8 cellular contexts compared by ENCODE assay signal in genomic region chr7:55254596-55255500, GRCh38.
DNase-seq lines count a peak whose midpoint lies in the region; ATAC-seq, FAIRE-seq and TF ChIP-seq lines count a peak whose summit lies in the region.

No MANE protein-coding gene starts in this region.

- ATAC-seq in GM21528 (IDR thresholded peaks at IDR 0.05; ENCODE audit: low FRiP score, unreplicated experiment): peak; percentile 90
- peak; percentile 86 for ATAC-seq in RWPE2 (ENCODE audit: low read depth)

- peak; percentile 70 for TF ChIP-seq CTCF in RWPE2 (IDR thresholded peaks at IDR 0.05; ENCODE audit: poor library complexity, severe bottlenecking)

- peak overlapping the region; percentile 97 for H2AFZ ChIP-seq in neuron (ENCODE audit: low read depth, low read length)

- H3K27me3 ChIP-seq in RWPE2 (ENCODE audit: insufficient read depth, poor library complexity, severe bottlenecking) (no peaks in the 10 kb centered on the region), neuron (ENCODE audit: insufficient read depth, low read length) (peaks cover 3% of the 10 kb centered on the region)

- H3K36me3 ChIP-seq in RWPE2 (ENCODE audit: low read depth): no peaks in the 10 kb centered on the region
- no peaks in the 10 kb centered on the region for H3K36me3 ChIP-seq in neuron (ENCODE audit: insufficient read depth, low read length)

- DNase-seq in DMS114 treated with DMSO at 0.1 percent for 48 hours (lab: John Stamatoyannopoulos, UW; ENCODE audit: unreplicated experiment) (peak; percentile 67), HuH-7 (ENCODE audit: low spot score) (peak; percentile 96), RWPE2 (ENCODE audit: low spot score) (no peak), frontal cortex (ENCODE audit: low spot score in 2 of 2) (peak; percentile 84 to 89), substantia nigra (lab: John Stamatoyannopoulos, UW) (peak; percentile 8 to 90 (median 71))
- peak; percentile 7 to 67 (median 36) for DNase-seq in activated naive CD4-positive, alpha-beta T cell (lab: John Stamatoyannopoulos, UW)

- H3K9me3 ChIP-seq in RWPE2 (ENCODE audit: severe bottlenecking) (no peaks in the 10 kb centered on the region), neuron (ENCODE audit: low read length) (no peaks in the 10 kb centered on the region)

- H3K4me3 ChIP-seq in RWPE2 (ENCODE audit: severe bottlenecking) (peak overlapping the region; percentile 43), neuron (ENCODE audit: low read length) (peak overlapping the region; percentile 57)

- no peak for FAIRE-seq in frontal cortex (lab: Jason Lieb, UNC)

- H3K27ac ChIP-seq in RWPE2 (ENCODE audit: poor library complexity, severe bottlenecking) (peak overlapping the region; percentile 37), substantia nigra (ENCODE audit: low read depth, low read length, poor library complexity, severe bottlenecking) (no peak overlapping the region)

- no peaks in the 10 kb centered on the region for H3K4me1 ChIP-seq in RWPE2 (ENCODE audit: insufficient read depth, poor library complexity, severe bottlenecking)
- H3K4me1 ChIP-seq in neuron (ENCODE audit: insufficient read depth, low read length): peaks cover 4% of the 10 kb centered on the region
